ENCODE assay signal across 23 cellular contexts in genomic region chr14:102988054-102988453, GRCh38.
DNase-seq lines count a peak whose midpoint lies in the region; ATAC-seq and TF ChIP-seq lines count a peak whose summit lies in the region.
"Had no signal": no experiment of that assay in that cellular context is flagged by ENCODE, and none has a peak within 500 bp of the region (broad histone marks: within the 10 kb centered on the region; RNA-seq: fewer than 3 reads in every experiment).

No MANE protein-coding gene starts in this region.

- peaks cover 18% of the 10 kb centered on the region for H3K4me1 ChIP-seq in PC-3 (ENCODE audit: insufficient read depth, low read length)
- no peaks in the 10 kb centered on the region for H3K4me1 ChIP-seq in OCI-LY7 (ENCODE audit: insufficient read depth, low read length, poor library complexity, severe bottlenecking)
- H3K4me1 ChIP-seq in prostate gland (replicated peaks): peaks cover 17% of the 10 kb centered on the region
- H3K4me1 ChIP-seq in upper lobe of right lung: no peaks in the 10 kb centered on the region
- peaks cover 54% of the 10 kb centered on the region for H3K4me1 ChIP-seq in Karpas-422 (ENCODE audit: low read length)

- H3K4me3 Mint-ChIP-seq in chondrocyte (ENCODE audit: unreplicated experiment): no peak overlapping the region
- H3K4me3 Mint-ChIP-seq: neural crest cell had no signal

- TF ChIP-seq CTCF in C4-2B (conservative IDR thresholded peaks at IDR 0.05) (no peak), PC-3 (conservative IDR thresholded peaks at IDR 0.05; ENCODE audit: low read depth, low read length) (no peak), chondrocyte (IDR thresholded peaks at IDR 0.05) (no peak), fibroblast of the aortic adventitia (IDR thresholded peaks at IDR 0.05; ENCODE audit: insufficient read depth, low read length) (no peak), OCI-LY7 (conservative IDR thresholded peaks at IDR 0.05; ENCODE audit: low read length) (no peak), prostate gland (IDR thresholded peaks at IDR 0.05) (no peak), upper lobe of right lung (IDR thresholded peaks at IDR 0.05) (no peak)

- H3F3A ChIP-seq in PC-3 (ENCODE audit: low read length, unreplicated experiment): no peaks in the 10 kb centered on the region

- H3K9me2 ChIP-seq in PC-3 (replicated peaks; ENCODE audit: low read length) (no peaks in the 10 kb centered on the region), OCI-LY7 (ENCODE audit: insufficient read depth, low read length) (no peaks in the 10 kb centered on the region), Karpas-422 (replicated peaks; ENCODE audit: insufficient read depth, low read length) (no peaks in the 10 kb centered on the region)

- intact Hi-C loops in PC-3 (cut with micrococcal nuclease) (no loop called here), OCI-LY7 (cut with micrococcal nuclease; ENCODE audit: unreplicated experiment) (no loop called here), prostate gland (cut with DNase I) (no loop called here), upper lobe of right lung (cut with DNase I) (no loop called here)

- H3K4me2 ChIP-seq in PC-3 (ENCODE audit: low read length) (peak overlapping the region; percentile 45), OCI-LY7 (ENCODE audit: low read length) (no peak overlapping the region), Karpas-422 (ENCODE audit: low read depth, low read length, poor library complexity, severe bottlenecking) (no peak overlapping the region)

- H3K27ac Mint-ChIP-seq in chondrocyte (ENCODE audit: unreplicated experiment): peak overlapping the region; percentile 41

- H3K36me3 Mint-ChIP-seq in chondrocyte (ENCODE audit: low read depth): peaks cover 61% of the 10 kb centered on the region

- peaks cover 31% of the 10 kb centered on the region for H3K79me2 ChIP-seq in PC-3 (ENCODE audit: low read length)
- H3K79me2 ChIP-seq in OCI-LY7 (ENCODE audit: insufficient read depth, low read depth, low read length): no peaks in the 10 kb centered on the region
- no peaks in the 10 kb centered on the region for H3K79me2 ChIP-seq in Karpas-422 (ENCODE audit: low read length)

- BruUV-seq in PC-3 (replicated peaks; lab: Mats Ljungman, UMichigan) (no TSS peak), OCI-LY7 (replicated peaks; lab: Mats Ljungman, UMichigan) (no TSS peak)

- 94% methylated on average over 1 of the region's 1 CpG for WGBS in prostate gland

- H3K4me3 ChIP-seq in PC-3 (ENCODE audit: low read length) (no peak overlapping the region), fibroblast of the aortic adventitia (ENCODE audit: low read depth, low read length) (no peak overlapping the region), OCI-LY7 (ENCODE audit: low read depth, low read length, poor library complexity, severe bottlenecking) (no peak overlapping the region), prostate gland (no peak overlapping the region), upper lobe of right lung (no peak overlapping the region), Karpas-422 (ENCODE audit: low read length) (no peak overlapping the region)
- H3K4me3 ChIP-seq: left lung had no signal

- no peaks in the 10 kb centered on the region for H3K27me3 Mint-ChIP-seq in chondrocyte (ENCODE audit: low read depth)

- peaks cover 17% of the 10 kb centered on the region for H3K4me1 Mint-ChIP-seq in chondrocyte (ENCODE audit: low read depth)

- POLR2A ChIA-PET in PC-3 (lab: Charles Lee; ENCODE audit: unreplicated experiment): no interaction called here
- POLR2A ChIA-PET in OCI-LY7 (lab: Charles Lee): no interaction called here

- H3K36me3 ChIP-seq in PC-3 (ENCODE audit: low read depth, low read length) (peaks cover 44% of the 10 kb centered on the region), OCI-LY7 (ENCODE audit: insufficient read depth, low read length) (no peaks in the 10 kb centered on the region), prostate gland (no peaks in the 10 kb centered on the region), upper lobe of right lung (peaks cover 75% of the 10 kb centered on the region), Karpas-422 (ENCODE audit: insufficient read depth, low read length) (no peaks in the 10 kb centered on the region)

- no peak for ATAC-seq in PC-3
- no peak for ATAC-seq in upper lobe of right lung
- ATAC-seq: left lung had no signal

- H3K9me3 Mint-ChIP-seq in chondrocyte (ENCODE audit: low read depth): peaks cover 21% of the 10 kb centered on the region

- H3K27me3 ChIP-seq in PC-3 (ENCODE audit: low read length) (no peaks in the 10 kb centered on the region), prostate gland (replicated peaks; ENCODE audit: insufficient read depth) (no peaks in the 10 kb centered on the region), upper lobe of right lung (no peaks in the 10 kb centered on the region), Karpas-422 (ENCODE audit: low read length) (peaks cover 9% of the 10 kb centered on the region; the same call in 1 of the 2 replicates)
- H3K27me3 ChIP-seq: left lung had no signal

- no peak for TF ChIP-seq POLR2A in prostate gland (IDR thresholded peaks at IDR 0.05)

- no peak overlapping the region for H2AFZ ChIP-seq in PC-3 (ENCODE audit: low read length)
- H2AFZ ChIP-seq in OCI-LY7 (ENCODE audit: low read length): no peak overlapping the region
- H2AFZ ChIP-seq in Karpas-422 (ENCODE audit: low read length): no peak overlapping the region

- peaks cover 13% of the 10 kb centered on the region; the same call in 1 of the 2 replicates for H3K9me3 ChIP-seq in PC-3 (ENCODE audit: low read length)
- no peaks in the 10 kb centered on the region for H3K9me3 ChIP-seq in OCI-LY7 (ENCODE audit: low read length)
- H3K9me3 ChIP-seq in prostate gland: no peaks in the 10 kb centered on the region
- no peaks in the 10 kb centered on the region for H3K9me3 ChIP-seq in upper lobe of right lung
- H3K9me3 ChIP-seq in Karpas-422 (ENCODE audit: low read length): peaks cover 4% of the 10 kb centered on the region; the same call in 1 of the 2 replicates

- DNase-seq in PC-3 (no peak), chondrocyte (ENCODE audit: low spot score) (no peak), fibroblast of the aortic adventitia (ENCODE audit: low read depth) (peak; percentile 28), OCI-LY7 (ENCODE audit: low spot score) (no peak), prostate gland (ENCODE audit: low spot score) (no peak), upper lobe of right lung (no peak), Karpas-422 (no peak)
- DNase-seq: ACHN; activated CD4-positive, alpha-beta T cell treated with anti-CD3 and anti-CD28 coated beads, Interleukin-2, amount 50 U/mL, for 1 hour; activated gamma-delta T cell treated with Interleukin-2 at 50 U/mL for 16 hours; amniotic stem cell; cerebellar nuclear complex; DMS 273 treated with DMSO at 0.1 percent for 48 hours; glutamatergic neuron; HCEC 1CT; left lung; MV-4-11; NCI-H187 treated with DMSO at 0.1 percent for 48 hours; SHP77 treated with DMSO at 0.1 percent for 48 hours; stimulated activated CD4-positive, alpha-beta T cell treated with anti-CD3 and anti-CD28 coated beads, Interleukin-4, amount 100 ng/mL, for 4 hours; T-helper 1 cell had no signal

- no peak overlapping the region for H3K9ac ChIP-seq in PC-3 (ENCODE audit: low read length)
- H3K9ac ChIP-seq in Karpas-422 (ENCODE audit: low read length): no peak overlapping the region

- H4K20me1 ChIP-seq in PC-3 (ENCODE audit: low read length) (peaks cover 5% of the 10 kb centered on the region; the same call in 1 of the 2 replicates), OCI-LY7 (ENCODE audit: insufficient read depth, low read length) (no peaks in the 10 kb centered on the region), Karpas-422 (ENCODE audit: insufficient read depth, low read depth, low read length) (no peaks in the 10 kb centered on the region)

- CTCF ChIA-PET in PC-3 (lab: Charles Lee) (no interaction called here), OCI-LY7 (lab: Charles Lee; ENCODE audit: unreplicated experiment) (interaction anchor here (0.6 kb wide), 2 partner anchors 9 to 194 kb away, joined by 3 to 4 read pairs; no protein-coding TSS in a partner anchor)

- peak overlapping the region; percentile 67; the same call in 1 of the 2 replicates for H3K27ac ChIP-seq in C4-2B
- H3K27ac ChIP-seq in PC-3 (ENCODE audit: low read length): peak overlapping the region; percentile 60
- H3K27ac ChIP-seq in OCI-LY7 (ENCODE audit: low read depth, low read length, poor library complexity, severe bottlenecking): no peak overlapping the region
- H3K27ac ChIP-seq in prostate gland: peak overlapping the region in 1 of 2 donors; percentile 43
- H3K27ac ChIP-seq in upper lobe of right lung: no peak overlapping the region
- no peak overlapping the region for H3K27ac ChIP-seq in Karpas-422 (ENCODE audit: low read length)
- H3K27ac ChIP-seq: left lung had no signal

Comparison
In these comparisons a context has a peak if more than half of its experiments do, and no peak if none do; other contexts are left out.
1. H3K27ac ChIP-seq: peak in C4-2B (single experiment) and PC-3 (single experiment); none in OCI-LY7 (single experiment), upper lobe of right lung (single experiment) and Karpas-422 (single experiment).